1 cellular context compared by ENCODE assay signal in genomic region chr15:57376695-57377477, GRCh38.
TF ChIP-seq lines count a peak whose summit lies in the region.

No MANE protein-coding gene starts in this region.

TF ChIP-seq in HepG2, 621 proteins besides CTCF, POLR2A, EP300 and RAD21 (continued from another document and continues in another):
- TF ChIP-seq ZNF749 (CRISPR knock-in tag; IDR thresholded peaks at IDR 0.05; ENCODE audit: borderline replicate concordance) (no peak), ZNF230 (CRISPR knock-in tag; IDR thresholded peaks at IDR 0.05) (no peak), ZNF724P (CRISPR knock-in tag; IDR thresholded peaks at IDR 0.05; ENCODE audit: borderline replicate concordance) (no peak), KAT7 (CRISPR knock-in tag; IDR thresholded peaks at IDR 0.05; ENCODE audit: borderline replicate concordance) (no peak), ZNF124 (CRISPR knock-in tag; IDR thresholded peaks at IDR 0.05) (no peak), ZNF788 (CRISPR knock-in tag; IDR thresholded peaks at IDR 0.05; ENCODE audit: borderline replicate concordance) (peak; percentile 19; the same call in 1 of the 2 replicates), ZNF768 (CRISPR knock-in tag; IDR thresholded peaks at IDR 0.05) (no peak), ZNF891 (CRISPR knock-in tag; IDR thresholded peaks at IDR 0.05) (no peak), ZNF558 (CRISPR knock-in tag; IDR thresholded peaks at IDR 0.05; ENCODE audit: borderline replicate concordance) (no peak), ZNF414 (CRISPR knock-in tag; IDR thresholded peaks at IDR 0.05) (no peak), NR0B2 (CRISPR knock-in tag; IDR thresholded peaks at IDR 0.05) (peak; percentile 33; the same call in 1 of the 2 replicates), ZNF496 (CRISPR knock-in tag; IDR thresholded peaks at IDR 0.05; ENCODE audit: insufficient replicate concordance) (no peak), RELA (CRISPR knock-in tag; IDR thresholded peaks at IDR 0.05) (peak; percentile 99), ZNF605 (CRISPR knock-in tag; IDR thresholded peaks at IDR 0.05) (no peak), ZNF816 (CRISPR knock-in tag; IDR thresholded peaks at IDR 0.05; ENCODE audit: borderline replicate concordance) (0 out of 2 replicates have a peak, but pooled peaks have one; percentile 39), ZNF12 (CRISPR knock-in tag; IDR thresholded peaks at IDR 0.05) (0 out of 2 replicates have a peak, but pooled peaks have one; percentile 10), TFDP2 (CRISPR knock-in tag; IDR thresholded peaks at IDR 0.05) (no peak), NR3C1 (CRISPR knock-in tag; IDR thresholded peaks at IDR 0.05) (no peak), ZNF678 (CRISPR knock-in tag; IDR thresholded peaks at IDR 0.05) (no peak), ATF1 (CRISPR knock-in tag; IDR thresholded peaks at IDR 0.05) (no peak), MED8 (CRISPR knock-in tag; IDR thresholded peaks at IDR 0.05; ENCODE audit: insufficient replicate concordance) (peak; percentile 26), JUND (CRISPR knock-in tag; IDR thresholded peaks at IDR 0.05) (no peak), SMAD3 (CRISPR knock-in tag; IDR thresholded peaks at IDR 0.05) (no peak), CENPBD1 (CRISPR knock-in tag; IDR thresholded peaks at IDR 0.05; ENCODE audit: borderline replicate concordance, low read depth) (no peak), MIXL1 (CRISPR knock-in tag; IDR thresholded peaks at IDR 0.05) (no peak), DRAP1 (CRISPR knock-in tag; IDR thresholded peaks at IDR 0.05) (no peak), ZNF766 (CRISPR knock-in tag; IDR thresholded peaks at IDR 0.05; ENCODE audit: borderline replicate concordance) (no peak), STAT5B (CRISPR knock-in tag; IDR thresholded peaks at IDR 0.05) (no peak), SP4 (CRISPR knock-in tag; IDR thresholded peaks at IDR 0.05) (no peak), MEF2D (CRISPR knock-in tag; IDR thresholded peaks at IDR 0.05) (no peak), ZNF432 (CRISPR knock-in tag; IDR thresholded peaks at IDR 0.05; ENCODE audit: borderline replicate concordance) (no peak), NCOA1 (CRISPR knock-in tag; IDR thresholded peaks at IDR 0.05) (peak; percentile 33; the same call in 1 of the 2 replicates), ZNF879 (CRISPR knock-in tag; IDR thresholded peaks at IDR 0.05) (no peak), NCOA2 (CRISPR knock-in tag; IDR thresholded peaks at IDR 0.05) (no peak; the same call in 1 of the 2 replicates), ZNF335 (CRISPR knock-in tag; IDR thresholded peaks at IDR 0.05) (no peak), ZNF367 (CRISPR knock-in tag; IDR thresholded peaks at IDR 0.05; ENCODE audit: borderline replicate concordance) (no peak), GLMP (CRISPR knock-in tag; IDR thresholded peaks at IDR 0.05; ENCODE audit: borderline replicate concordance) (no peak), ZFYVE20 (CRISPR knock-in tag; IDR thresholded peaks at IDR 0.05; ENCODE audit: borderline replicate concordance, low read depth) (no peak), CENPX (CRISPR knock-in tag; IDR thresholded peaks at IDR 0.05) (no peak), ETS1 (CRISPR knock-in tag; IDR thresholded peaks at IDR 0.05) (no peak), NR1H2 (CRISPR knock-in tag; IDR thresholded peaks at IDR 0.05; ENCODE audit: borderline replicate concordance, low read depth) (no peak), NFE2L1 (CRISPR knock-in tag; IDR thresholded peaks at IDR 0.05; ENCODE audit: borderline replicate concordance) (no peak), ZNF784 (CRISPR knock-in tag; IDR thresholded peaks at IDR 0.05; ENCODE audit: borderline replicate concordance) (0 out of 2 replicates have a peak, but pooled peaks have one; percentile 72), ZNF598 (CRISPR knock-in tag; IDR thresholded peaks at IDR 0.05; ENCODE audit: borderline replicate concordance) (0 out of 2 replicates have a peak, but pooled peaks have one; percentile 70), ZC3H13 (CRISPR knock-in tag; IDR thresholded peaks at IDR 0.05) (no peak), FOXA1 (IDR thresholded peaks at IDR 0.05) (no peak), FOXA1 (CRISPR knock-in tag; IDR thresholded peaks at IDR 0.05) (0 out of 2 replicates have a peak, but pooled peaks have one; percentile 4), KDM3A (CRISPR knock-in tag; IDR thresholded peaks at IDR 0.05; ENCODE audit: low read depth) (no peak), SSRP1 (CRISPR knock-in tag; IDR thresholded peaks at IDR 0.05) (no peak), HNRNPLL (IDR thresholded peaks at IDR 0.05; ENCODE audit: low read depth, low read length, poor library complexity, severe bottlenecking) (no peak), ZNF530 (CRISPR knock-in tag; IDR thresholded peaks at IDR 0.05; ENCODE audit: low read depth) (no peak), ZNF570 (CRISPR knock-in tag; IDR thresholded peaks at IDR 0.05; ENCODE audit: borderline replicate concordance) (no peak), SP140L (CRISPR knock-in tag; IDR thresholded peaks at IDR 0.05; ENCODE audit: borderline replicate concordance) (no peak), SAFB2 (CRISPR knock-in tag; IDR thresholded peaks at IDR 0.05; ENCODE audit: borderline replicate concordance, low read depth) (no peak), ZNF562 (CRISPR knock-in tag; IDR thresholded peaks at IDR 0.05; ENCODE audit: borderline replicate concordance) (no peak), ZFP82 (CRISPR knock-in tag; IDR thresholded peaks at IDR 0.05; ENCODE audit: borderline replicate concordance) (no peak), PCBP2 (optimal IDR thresholded peaks at IDR 0.05; ENCODE audit: low read depth, low read length, poor library complexity, severe bottlenecking) (no peak), ATF5 (CRISPR knock-in tag; IDR thresholded peaks at IDR 0.05; ENCODE audit: low read depth) (no peak), RBM22 (optimal IDR thresholded peaks at IDR 0.05; ENCODE audit: low read length) (no peak), ETV5 (CRISPR knock-in tag; IDR thresholded peaks at IDR 0.05; ENCODE audit: borderline replicate concordance) (no peak), HNRNPL (IDR thresholded peaks at IDR 0.05; ENCODE audit: low read depth, low read length) (no peak), ZNF703 (CRISPR knock-in tag; IDR thresholded peaks at IDR 0.05; ENCODE audit: borderline replicate concordance) (no peak), THRA (CRISPR knock-in tag; IDR thresholded peaks at IDR 0.05; ENCODE audit: borderline replicate concordance) (no peak), HMG20A (CRISPR knock-in tag; IDR thresholded peaks at IDR 0.05; ENCODE audit: borderline replicate concordance) (no peak), ATF3 (CRISPR knock-in tag; IDR thresholded peaks at IDR 0.05) (peak; percentile 60), SATB2 (CRISPR knock-in tag; IDR thresholded peaks at IDR 0.05) (no peak), ZNF672 (CRISPR knock-in tag; IDR thresholded peaks at IDR 0.05) (no peak), ZNF383 (CRISPR knock-in tag; IDR thresholded peaks at IDR 0.05; ENCODE audit: borderline replicate concordance) (no peak), ELF4 (CRISPR knock-in tag; IDR thresholded peaks at IDR 0.05; ENCODE audit: borderline replicate concordance) (no peak), HOXA3 (CRISPR knock-in tag; IDR thresholded peaks at IDR 0.05) (peak; percentile 52; the same call in 1 of the 2 replicates), NKX3-1 (CRISPR knock-in tag; IDR thresholded peaks at IDR 0.05) (peak; percentile 36; the same call in 1 of the 2 replicates), HIC2 (CRISPR knock-in tag; IDR thresholded peaks at IDR 0.05; ENCODE audit: low read depth) (no peak)
